16 cellular contexts compared by ENCODE assay signal in genomic region chrX:150989420-150989819, GRCh38. TPM values are rescaled to one million over a fixed set of nuclear protein-coding genes. Genes with fewer than 3 reads are reported as not detected.
DNase-seq lines count a peak whose midpoint lies in the region; ATAC-seq and TF ChIP-seq lines count a peak whose summit lies in the region.
"Had no signal": no experiment of that assay in that cellular context is flagged by ENCODE, and none has a peak within 500 bp of the region (broad histone marks: within the 10 kb centered on the region; RNA-seq: fewer than 3 reads in every experiment).

No MANE protein-coding gene starts in this region.

- 0 out of 2 replicates have a peak, but pooled peaks have one; percentile 5 for ATAC-seq in WTC11

- H3K27ac Mint-ChIP-seq in WTC11 (no peak overlapping the region), nephron progenitor cell (peak overlapping the region; percentile 1)
- no peak overlapping the region for H3K27ac Mint-ChIP-seq in activated CD4-positive, alpha-beta T cell treated with anti-CD3 and anti-CD28 coated beads, Interleukin-2, amount 10 ng/mL, durations not matched to agents 24 days and 14 days
- H3K27ac Mint-ChIP-seq: B cell; CD8-positive, alpha-beta memory T cell had no signal

- H3K4me3 Mint-ChIP-seq in WTC11 (no peak overlapping the region), nephron progenitor cell (no peak overlapping the region)
- H3K4me3 Mint-ChIP-seq in activated CD4-positive, alpha-beta T cell treated with anti-CD3 and anti-CD28 coated beads, Interleukin-2, amount 10 ng/mL, durations not matched to agents 24 days and 14 days, result no peak overlapping the region
- H3K4me3 Mint-ChIP-seq: B cell; CD4-positive, CD25-positive, alpha-beta regulatory T cell; CD8-positive, alpha-beta memory T cell; H9 had no signal

- H3K27me3 Mint-ChIP-seq in WTC11 (ENCODE audit: low read depth) (no peaks in the 10 kb centered on the region; the same call in 1 of the 2 replicates), nephron progenitor cell (ENCODE audit: low read depth, poor library complexity) (no peaks in the 10 kb centered on the region)
- no peaks in the 10 kb centered on the region for H3K27me3 Mint-ChIP-seq in activated CD4-positive, alpha-beta T cell treated with anti-CD3 and anti-CD28 coated beads, Interleukin-2, amount 10 ng/mL, durations not matched to agents 24 days and 14 days

- peaks cover 26% of the 10 kb centered on the region for H3K4me1 Mint-ChIP-seq in WTC11
- H3K4me1 Mint-ChIP-seq in nephron progenitor cell, result peaks cover 19% of the 10 kb centered on the region
- H3K4me1 Mint-ChIP-seq in activated CD4-positive, alpha-beta T cell treated with anti-CD3 and anti-CD28 coated beads, Interleukin-2, amount 10 ng/mL, durations not matched to agents 24 days and 14 days, result peaks cover 4% of the 10 kb centered on the region

- POLR2A ChIA-PET in WTC11 (lab: Charles Lee), result interaction anchor here (1.3 kb wide), 1 partner anchor 217 kb away, joined by 3 read pairs; no protein-coding TSS in a partner anchor

- H3K9me3 Mint-ChIP-seq in WTC11 (no peaks in the 10 kb centered on the region), nephron progenitor cell (peaks cover 48% of the 10 kb centered on the region)
- H3K9me3 Mint-ChIP-seq in activated CD4-positive, alpha-beta T cell treated with anti-CD3 and anti-CD28 coated beads, Interleukin-2, amount 10 ng/mL, durations not matched to agents 24 days and 14 days, result no peaks in the 10 kb centered on the region
- H3K9me3 Mint-ChIP-seq: CD8-positive, alpha-beta memory T cell had no signal

- CTCF ChIA-PET in WTC11 (lab: Charles Lee), result interaction anchor here (1.6 kb wide), 1 partner anchor 217 kb away, joined by 9 read pairs; no protein-coding TSS in a partner anchor

- H3K36me3 Mint-ChIP-seq in WTC11, result peaks cover 35% of the 10 kb centered on the region
- peaks cover 30% of the 10 kb centered on the region for H3K36me3 Mint-ChIP-seq in nephron progenitor cell (ENCODE audit: low read depth)
- peaks cover 14% of the 10 kb centered on the region for H3K36me3 Mint-ChIP-seq in activated CD4-positive, alpha-beta T cell treated with anti-CD3 and anti-CD28 coated beads, Interleukin-2, amount 10 ng/mL, durations not matched to agents 24 days and 14 days (ENCODE audit: low read depth)
- H3K36me3 Mint-ChIP-seq: CD4-positive, CD25-positive, alpha-beta regulatory T cell had no signal

- TF ChIP-seq CTCF in WTC11 (IDR thresholded peaks at IDR 0.05) (no peak), nephron progenitor cell (IDR thresholded peaks at IDR 0.05) (no peak)

- intact Hi-C loops in activated CD4-positive, alpha-beta T cell treated with anti-CD3 and anti-CD28 coated beads, Interleukin-2, amount 10 ng/mL, durations not matched to agents 24 days and 14 days (cut with micrococcal nuclease), result loop anchor here (10.0 kb wide), 1 partner anchor 215 kb away; no protein-coding TSS in a partner anchor

- DNase-seq in NCI-H510A treated with DMSO at 0.1 percent for 48 hours (lab: John Stamatoyannopoulos, UW), result peak; percentile 31
- no peak for DNase-seq in NCI-H510A (lab: John Stamatoyannopoulos, UW)
- no peak for DNase-seq in WTC11 (ENCODE audit: low spot score)
- no peak for DNase-seq in nephron progenitor cell
- DNase-seq in AG08395 (ENCODE audit: low spot score), result no peak
- DNase-seq in activated CD4-positive, alpha-beta T cell treated with anti-CD3 and anti-CD28 coated beads, Interleukin-2, amount 10 ng/mL, durations not matched to agents 24 days and 14 days, result no peak
- no peak for DNase-seq in GOT3 (lab: John Stamatoyannopoulos, UW)
- DNase-seq: CD4-positive, CD25-positive, alpha-beta regulatory T cell; CD8-positive, alpha-beta memory T cell; COR-L47; DMS79 treated with DMSO at 0.1 percent for 48 hours; EL; GM23248; H9; IMR-90 had no signal

TF ChIP-seq in WTC11, 78 proteins besides CTCF, POLR2A, EP300 and RAD21 (continues in another document):
- no peak; the same call in 1 of the 2 replicates for TF ChIP-seq AR (CRISPR knock-in tag; IDR thresholded peaks at IDR 0.05)
- TF ChIP-seq GRHL2 (CRISPR knock-in tag; IDR thresholded peaks at IDR 0.05; ENCODE audit: insufficient replicate concordance, severe bottlenecking), result no peak
- no peak for TF ChIP-seq E2F1 (CRISPR knock-in tag; IDR thresholded peaks at IDR 0.05)
- TF ChIP-seq ZNF425 (CRISPR knock-in tag; conservative IDR thresholded peaks at IDR 0.05), result 0 out of 2 replicates have a peak, but pooled peaks have one; percentile 17
- 0 out of 2 replicates have a peak, but pooled peaks have one; percentile 18 for TF ChIP-seq ZNF532 (CRISPR knock-in tag; IDR thresholded peaks at IDR 0.05; ENCODE audit: borderline replicate concordance)
- TF ChIP-seq FOXK1 (CRISPR knock-in tag; IDR thresholded peaks at IDR 0.05), result no peak

RNA-seq across cellular contexts. Expression of gene HMGB3, which starts 6.3 kb away (rescaled TPM):
- 310 to 395 TPM (median 312 TPM) in 3 replicates for total RNA-seq in WTC11 (2021)
- total RNA-seq in activated CD4-positive, alpha-beta T cell treated with anti-CD3 and anti-CD28 coated beads, Interleukin-2, amount 10 ng/mL, durations not matched to agents 24 days and 14 days, result 32.6 and 32.8 TPM in 2 replicates
